In the genomic region with DNA sequence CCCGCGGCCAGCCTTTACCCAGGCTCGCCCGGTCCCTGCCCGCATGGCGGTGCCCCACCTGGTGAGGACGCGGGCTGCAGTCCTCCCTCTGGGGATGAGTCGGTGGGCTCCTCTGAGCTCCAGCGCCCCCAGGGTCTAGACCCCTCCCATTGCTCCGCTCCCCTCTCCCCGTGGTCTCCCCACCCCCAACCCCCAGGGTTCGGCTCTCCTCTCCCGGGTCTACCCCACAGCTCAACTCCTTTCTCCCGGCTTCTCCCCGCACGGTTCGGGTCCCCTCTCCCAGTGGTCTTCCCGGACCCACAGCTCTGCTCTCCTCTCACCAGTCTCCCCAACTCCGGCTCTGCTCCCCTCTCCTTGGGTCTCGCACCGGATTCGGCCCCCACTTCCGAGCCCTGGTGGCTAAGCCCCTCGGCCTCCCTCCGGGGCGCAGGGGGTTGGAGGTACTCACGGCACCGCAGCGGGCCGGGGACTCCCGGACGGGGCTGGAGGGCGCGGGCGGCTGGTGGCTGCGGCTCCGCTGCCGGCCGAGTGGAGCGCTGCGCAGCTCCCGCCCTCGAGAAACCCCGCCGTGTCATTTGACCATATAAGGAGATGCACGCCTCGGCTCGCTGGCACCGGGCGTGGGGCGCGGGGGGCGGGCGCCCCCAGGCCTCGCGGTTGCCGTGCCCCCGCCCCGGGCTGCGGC, we compare ENCODE assay signal across 1 cellular context.
TF ChIP-seq lines count a peak whose summit lies in the region.

A gene with protein sequence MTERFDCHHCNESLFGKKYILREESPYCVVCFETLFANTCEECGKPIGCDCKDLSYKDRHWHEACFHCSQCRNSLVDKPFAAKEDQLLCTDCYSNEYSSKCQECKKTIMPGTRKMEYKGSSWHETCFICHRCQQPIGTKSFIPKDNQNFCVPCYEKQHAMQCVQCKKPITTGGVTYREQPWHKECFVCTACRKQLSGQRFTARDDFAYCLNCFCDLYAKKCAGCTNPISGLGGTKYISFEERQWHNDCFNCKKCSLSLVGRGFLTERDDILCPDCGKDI (minus strand): TSS at position 530 of the 685 bp plus-strand sequence. CDS start 12,535 bp downstream, outside the sequence.

TF ChIP-seq in HepG2, 621 proteins besides CTCF, POLR2A, EP300 and RAD21 (continued from another document and continues in another):
- TF ChIP-seq, protein P1, sequence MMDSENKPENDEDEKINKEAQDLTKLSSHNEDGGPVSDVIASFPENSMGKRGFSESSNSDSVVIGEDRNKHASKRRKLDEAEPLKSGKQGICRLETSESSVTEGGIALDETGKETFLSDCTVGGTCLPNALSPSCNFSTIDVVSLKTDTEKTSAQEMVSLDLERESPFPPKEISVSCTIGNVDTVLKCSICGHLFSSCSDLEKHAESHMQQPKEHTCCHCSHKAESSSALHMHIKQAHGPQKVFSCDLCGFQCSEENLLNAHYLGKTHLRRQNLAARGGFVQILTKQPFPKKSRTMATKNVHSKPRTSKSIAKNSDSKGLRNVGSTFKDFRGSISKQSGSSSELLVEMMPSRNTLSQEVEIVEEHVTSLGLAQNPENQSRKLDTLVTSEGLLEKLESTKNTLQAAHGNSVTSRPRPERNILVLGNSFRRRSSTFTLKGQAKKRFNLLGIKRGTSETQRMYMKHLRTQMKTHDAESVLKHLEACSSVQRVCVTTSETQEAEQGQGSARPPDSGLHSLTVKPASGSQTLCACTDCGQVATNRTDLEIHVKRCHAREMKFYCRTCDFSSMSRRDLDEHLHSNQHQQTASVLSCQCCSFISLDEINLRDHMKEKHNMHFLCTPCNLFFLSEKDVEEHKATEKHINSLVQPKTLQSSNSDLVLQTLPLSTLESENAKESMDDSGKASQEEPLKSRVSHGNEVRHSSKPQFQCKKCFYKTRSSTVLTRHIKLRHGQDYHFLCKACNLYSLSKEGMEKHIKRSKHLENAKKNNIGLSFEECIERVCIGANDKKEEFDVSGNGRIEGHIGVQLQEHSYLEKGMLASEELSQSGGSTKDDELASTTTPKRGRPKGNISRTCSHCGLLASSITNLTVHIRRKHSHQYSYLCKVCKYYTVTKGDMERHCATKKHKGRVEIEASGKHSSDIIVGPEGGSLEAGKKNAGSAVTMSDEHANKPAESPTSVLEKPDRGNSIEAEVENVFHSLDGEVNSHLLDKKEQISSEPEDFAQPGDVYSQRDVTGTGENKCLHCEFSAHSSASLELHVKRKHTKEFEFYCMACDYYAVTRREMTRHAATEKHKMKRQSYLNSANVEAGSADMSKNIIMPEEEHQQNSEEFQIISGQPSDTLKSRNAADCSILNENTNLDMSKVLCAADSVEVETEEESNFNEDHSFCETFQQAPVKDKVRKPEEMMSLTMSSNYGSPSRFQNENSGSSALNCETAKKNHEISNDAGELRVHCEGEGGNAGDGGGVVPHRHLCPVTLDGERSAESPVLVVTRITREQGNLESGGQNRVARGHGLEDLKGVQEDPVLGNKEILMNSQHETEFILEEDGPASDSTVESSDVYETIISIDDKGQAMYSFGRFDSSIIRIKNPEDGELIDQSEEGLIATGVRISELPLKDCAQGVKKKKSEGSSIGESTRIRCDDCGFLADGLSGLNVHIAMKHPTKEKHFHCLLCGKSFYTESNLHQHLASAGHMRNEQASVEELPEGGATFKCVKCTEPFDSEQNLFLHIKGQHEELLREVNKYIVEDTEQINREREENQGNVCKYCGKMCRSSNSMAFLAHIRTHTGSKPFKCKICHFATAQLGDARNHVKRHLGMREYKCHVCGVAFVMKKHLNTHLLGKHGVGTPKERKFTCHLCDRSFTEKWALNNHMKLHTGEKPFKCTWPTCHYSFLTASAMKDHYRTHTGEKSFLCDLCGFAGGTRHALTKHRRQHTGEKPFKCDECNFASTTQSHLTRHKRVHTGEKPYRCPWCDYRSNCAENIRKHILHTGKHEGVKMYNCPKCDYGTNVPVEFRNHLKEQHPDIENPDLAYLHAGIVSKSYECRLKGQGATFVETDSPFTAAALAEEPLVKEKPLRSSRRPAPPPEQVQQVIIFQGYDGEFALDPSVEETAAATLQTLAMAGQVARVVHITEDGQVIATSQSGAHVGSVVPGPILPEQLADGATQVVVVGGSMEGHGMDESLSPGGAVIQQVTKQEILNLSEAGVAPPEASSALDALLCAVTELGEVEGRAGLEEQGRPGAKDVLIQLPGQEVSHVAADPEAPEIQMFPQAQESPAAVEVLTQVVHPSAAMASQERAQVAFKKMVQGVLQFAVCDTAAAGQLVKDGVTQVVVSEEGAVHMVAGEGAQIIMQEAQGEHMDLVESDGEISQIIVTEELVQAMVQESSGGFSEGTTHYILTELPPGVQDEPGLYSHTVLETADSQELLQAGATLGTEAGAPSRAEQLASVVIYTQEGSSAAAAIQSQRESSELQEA (CRISPR knock-in tag; IDR thresholded peaks at IDR 0.05; ENCODE audit: not compliant biosample characterization), result no peak
- TF ChIP-seq MXD4 (CRISPR knock-in tag; IDR thresholded peaks at IDR 0.05), result no peak
- TF ChIP-seq, protein P2, sequence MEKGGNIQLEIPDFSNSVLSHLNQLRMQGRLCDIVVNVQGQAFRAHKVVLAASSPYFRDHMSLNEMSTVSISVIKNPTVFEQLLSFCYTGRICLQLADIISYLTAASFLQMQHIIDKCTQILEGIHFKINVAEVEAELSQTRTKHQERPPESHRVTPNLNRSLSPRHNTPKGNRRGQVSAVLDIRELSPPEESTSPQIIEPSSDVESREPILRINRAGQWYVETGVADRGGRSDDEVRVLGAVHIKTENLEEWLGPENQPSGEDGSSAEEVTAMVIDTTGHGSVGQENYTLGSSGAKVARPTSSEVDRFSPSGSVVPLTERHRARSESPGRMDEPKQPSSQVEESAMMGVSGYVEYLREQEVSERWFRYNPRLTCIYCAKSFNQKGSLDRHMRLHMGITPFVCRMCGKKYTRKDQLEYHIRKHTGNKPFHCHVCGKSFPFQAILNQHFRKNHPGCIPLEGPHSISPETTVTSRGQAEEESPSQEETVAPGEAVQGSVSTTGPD (CRISPR knock-in tag; IDR thresholded peaks at IDR 0.05), result no peak
- TF ChIP-seq ZNF546 (CRISPR knock-in tag; conservative IDR thresholded peaks at IDR 0.05), result peak; percentile 73; the same call in 1 of the 2 replicates
- no peak for TF ChIP-seq GPN1 (CRISPR knock-in tag; IDR thresholded peaks at IDR 0.05; ENCODE audit: borderline replicate concordance)
- TF ChIP-seq, protein P3, sequence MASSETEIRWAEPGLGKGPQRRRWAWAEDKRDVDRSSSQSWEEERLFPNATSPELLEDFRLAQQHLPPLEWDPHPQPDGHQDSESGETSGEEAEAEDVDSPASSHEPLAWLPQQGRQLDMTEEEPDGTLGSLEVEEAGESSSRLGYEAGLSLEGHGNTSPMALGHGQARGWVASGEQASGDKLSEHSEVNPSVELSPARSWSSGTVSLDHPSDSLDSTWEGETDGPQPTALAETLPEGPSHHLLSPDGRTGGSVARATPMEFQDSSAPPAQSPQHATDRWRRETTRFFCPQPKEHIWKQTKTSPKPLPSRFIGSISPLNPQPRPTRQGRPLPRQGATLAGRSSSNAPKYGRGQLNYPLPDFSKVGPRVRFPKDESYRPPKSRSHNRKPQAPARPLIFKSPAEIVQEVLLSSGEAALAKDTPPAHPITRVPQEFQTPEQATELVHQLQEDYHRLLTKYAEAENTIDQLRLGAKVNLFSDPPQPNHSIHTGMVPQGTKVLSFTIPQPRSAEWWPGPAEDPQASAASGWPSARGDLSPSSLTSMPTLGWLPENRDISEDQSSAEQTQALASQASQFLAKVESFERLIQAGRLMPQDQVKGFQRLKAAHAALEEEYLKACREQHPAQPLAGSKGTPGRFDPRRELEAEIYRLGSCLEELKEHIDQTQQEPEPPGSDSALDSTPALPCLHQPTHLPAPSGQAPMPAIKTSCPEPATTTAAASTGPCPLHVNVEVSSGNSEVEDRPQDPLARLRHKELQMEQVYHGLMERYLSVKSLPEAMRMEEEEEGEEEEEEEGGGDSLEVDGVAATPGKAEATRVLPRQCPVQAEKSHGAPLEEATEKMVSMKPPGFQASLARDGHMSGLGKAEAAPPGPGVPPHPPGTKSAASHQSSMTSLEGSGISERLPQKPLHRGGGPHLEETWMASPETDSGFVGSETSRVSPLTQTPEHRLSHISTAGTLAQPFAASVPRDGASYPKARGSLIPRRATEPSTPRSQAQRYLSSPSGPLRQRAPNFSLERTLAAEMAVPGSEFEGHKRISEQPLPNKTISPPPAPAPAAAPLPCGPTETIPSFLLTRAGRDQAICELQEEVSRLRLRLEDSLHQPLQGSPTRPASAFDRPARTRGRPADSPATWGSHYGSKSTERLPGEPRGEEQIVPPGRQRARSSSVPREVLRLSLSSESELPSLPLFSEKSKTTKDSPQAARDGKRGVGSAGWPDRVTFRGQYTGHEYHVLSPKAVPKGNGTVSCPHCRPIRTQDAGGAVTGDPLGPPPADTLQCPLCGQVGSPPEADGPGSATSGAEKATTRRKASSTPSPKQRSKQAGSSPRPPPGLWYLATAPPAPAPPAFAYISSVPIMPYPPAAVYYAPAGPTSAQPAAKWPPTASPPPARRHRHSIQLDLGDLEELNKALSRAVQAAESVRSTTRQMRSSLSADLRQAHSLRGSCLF (CRISPR knock-in tag; IDR thresholded peaks at IDR 0.05; ENCODE audit: borderline replicate concordance), result no peak
- no peak for TF ChIP-seq SYNCRIP (IDR thresholded peaks at IDR 0.05; ENCODE audit: insufficient read depth, low read depth, low read length)
- TF ChIP-seq, protein P4, sequence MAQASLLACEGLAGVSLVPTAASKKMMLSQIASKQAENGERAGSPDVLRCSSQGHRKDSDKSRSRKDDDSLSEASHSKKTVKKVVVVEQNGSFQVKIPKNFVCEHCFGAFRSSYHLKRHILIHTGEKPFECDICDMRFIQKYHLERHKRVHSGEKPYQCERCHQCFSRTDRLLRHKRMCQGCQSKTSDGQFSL (CRISPR knock-in tag; IDR thresholded peaks at IDR 0.05), result no peak
- no peak for TF ChIP-seq ZNF558 (CRISPR knock-in tag; IDR thresholded peaks at IDR 0.05; ENCODE audit: borderline replicate concordance)
- TF ChIP-seq, protein P5, sequence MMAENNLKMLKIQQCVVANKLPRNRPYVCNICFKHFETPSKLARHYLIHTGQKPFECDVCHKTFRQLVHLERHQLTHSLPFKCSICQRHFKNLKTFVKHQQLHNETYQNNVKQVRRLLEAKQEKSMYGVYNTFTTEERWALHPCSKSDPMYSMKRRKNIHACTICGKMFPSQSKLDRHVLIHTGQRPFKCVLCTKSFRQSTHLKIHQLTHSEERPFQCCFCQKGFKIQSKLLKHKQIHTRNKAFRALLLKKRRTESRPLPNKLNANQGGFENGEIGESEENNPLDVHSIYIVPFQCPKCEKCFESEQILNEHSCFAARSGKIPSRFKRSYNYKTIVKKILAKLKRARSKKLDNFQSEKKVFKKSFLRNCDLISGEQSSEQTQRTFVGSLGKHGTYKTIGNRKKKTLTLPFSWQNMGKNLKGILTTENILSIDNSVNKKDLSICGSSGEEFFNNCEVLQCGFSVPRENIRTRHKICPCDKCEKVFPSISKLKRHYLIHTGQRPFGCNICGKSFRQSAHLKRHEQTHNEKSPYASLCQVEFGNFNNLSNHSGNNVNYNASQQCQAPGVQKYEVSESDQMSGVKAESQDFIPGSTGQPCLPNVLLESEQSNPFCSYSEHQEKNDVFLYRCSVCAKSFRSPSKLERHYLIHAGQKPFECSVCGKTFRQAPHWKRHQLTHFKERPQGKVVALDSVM (CRISPR knock-in tag; IDR thresholded peaks at IDR 0.05), result peak; percentile 46; the same call in 1 of the 2 replicates
- no peak for TF ChIP-seq ZNF251 (CRISPR knock-in tag; IDR thresholded peaks at IDR 0.05)
- TF ChIP-seq ISL2 (CRISPR knock-in tag; IDR thresholded peaks at IDR 0.05), result no peak
- TF ChIP-seq KAT2B (IDR thresholded peaks at IDR 0.05; ENCODE audit: borderline replicate concordance, low read depth, low read length), result no peak
- no peak for TF ChIP-seq FOXA1 (IDR thresholded peaks at IDR 0.05)
- no peak for TF ChIP-seq FOXA1 (CRISPR knock-in tag; IDR thresholded peaks at IDR 0.05)
- TF ChIP-seq, protein P6, sequence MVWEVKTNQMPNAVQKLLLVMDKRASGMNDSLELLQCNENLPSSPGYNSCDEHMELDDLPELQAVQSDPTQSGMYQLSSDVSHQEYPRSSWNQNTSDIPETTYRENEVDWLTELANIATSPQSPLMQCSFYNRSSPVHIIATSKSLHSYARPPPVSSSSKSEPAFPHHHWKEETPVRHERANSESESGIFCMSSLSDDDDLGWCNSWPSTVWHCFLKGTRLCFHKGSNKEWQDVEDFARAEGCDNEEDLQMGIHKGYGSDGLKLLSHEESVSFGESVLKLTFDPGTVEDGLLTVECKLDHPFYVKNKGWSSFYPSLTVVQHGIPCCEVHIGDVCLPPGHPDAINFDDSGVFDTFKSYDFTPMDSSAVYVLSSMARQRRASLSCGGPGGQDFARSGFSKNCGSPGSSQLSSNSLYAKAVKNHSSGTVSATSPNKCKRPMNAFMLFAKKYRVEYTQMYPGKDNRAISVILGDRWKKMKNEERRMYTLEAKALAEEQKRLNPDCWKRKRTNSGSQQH (CRISPR knock-in tag; IDR thresholded peaks at IDR 0.05; ENCODE audit: low read depth), result 0 out of 2 replicates have a peak, but pooled peaks have one; percentile 54
- peak; percentile 73 for TF ChIP-seq RBM39 (IDR thresholded peaks at IDR 0.05; ENCODE audit: low read depth, low read length, poor library complexity, severe bottlenecking)
- no peak for TF ChIP-seq CC2D1A (CRISPR knock-in tag; IDR thresholded peaks at IDR 0.05)
- TF ChIP-seq, protein P7, sequence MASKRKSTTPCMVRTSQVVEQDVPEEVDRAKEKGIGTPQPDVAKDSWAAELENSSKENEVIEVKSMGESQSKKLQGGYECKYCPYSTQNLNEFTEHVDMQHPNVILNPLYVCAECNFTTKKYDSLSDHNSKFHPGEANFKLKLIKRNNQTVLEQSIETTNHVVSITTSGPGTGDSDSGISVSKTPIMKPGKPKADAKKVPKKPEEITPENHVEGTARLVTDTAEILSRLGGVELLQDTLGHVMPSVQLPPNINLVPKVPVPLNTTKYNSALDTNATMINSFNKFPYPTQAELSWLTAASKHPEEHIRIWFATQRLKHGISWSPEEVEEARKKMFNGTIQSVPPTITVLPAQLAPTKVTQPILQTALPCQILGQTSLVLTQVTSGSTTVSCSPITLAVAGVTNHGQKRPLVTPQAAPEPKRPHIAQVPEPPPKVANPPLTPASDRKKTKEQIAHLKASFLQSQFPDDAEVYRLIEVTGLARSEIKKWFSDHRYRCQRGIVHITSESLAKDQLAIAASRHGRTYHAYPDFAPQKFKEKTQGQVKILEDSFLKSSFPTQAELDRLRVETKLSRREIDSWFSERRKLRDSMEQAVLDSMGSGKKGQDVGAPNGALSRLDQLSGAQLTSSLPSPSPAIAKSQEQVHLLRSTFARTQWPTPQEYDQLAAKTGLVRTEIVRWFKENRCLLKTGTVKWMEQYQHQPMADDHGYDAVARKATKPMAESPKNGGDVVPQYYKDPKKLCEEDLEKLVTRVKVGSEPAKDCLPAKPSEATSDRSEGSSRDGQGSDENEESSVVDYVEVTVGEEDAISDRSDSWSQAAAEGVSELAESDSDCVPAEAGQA (IDR thresholded peaks at IDR 0.05; ENCODE audit: low read depth), result no peak
- TF ChIP-seq, protein P7 (CRISPR knock-in tag; IDR thresholded peaks at IDR 0.05; ENCODE audit: borderline replicate concordance), result no peak
- TF ChIP-seq ZMYM2 (CRISPR knock-in tag; IDR thresholded peaks at IDR 0.05), result no peak
